15 cellular contexts compared by ENCODE assay signal in genomic region chr21:42006765-42007164, GRCh38. TPM values are rescaled to one million over a fixed set of nuclear protein-coding genes. Genes with fewer than 3 reads are reported as not detected.
A peak's percentile ranks its signal among the peaks of the same experiment; 100 is the strongest.
DNase-seq lines count a peak whose midpoint lies in the region; ATAC-seq and TF ChIP-seq lines count a peak whose summit lies in the region.
"Had no signal": no experiment of that assay in that cellular context is flagged by ENCODE, and none has a peak within 500 bp of the region (broad histone marks: within the 10 kb centered on the region; RNA-seq: fewer than 3 reads in every experiment).

No MANE protein-coding gene starts in this region.

- no peak overlapping the region for H3K9ac ChIP-seq in Karpas-422 (ENCODE audit: low read length)
- H3K9ac ChIP-seq: BLaER1 treated with 17β-estradiol and CSF1 and Interleukin-3, amounts not matched to agents 10 nM and 100 nM had no signal

- ATAC-seq in activated T-cell treated with anti-CD3 and anti-CD28 coated beads, Interleukin-2, amount 50 U/mL, for 4 hours = no peak
- no peak for ATAC-seq in activated naive CD8-positive, alpha-beta T cell treated with anti-CD3 and anti-CD28 coated beads, Interleukin-2, amount 50 U/mL, for 24 hours
- ATAC-seq in lower lobe of right lung (no peak), GM21786 (IDR thresholded peaks at IDR 0.05; ENCODE audit: unreplicated experiment) (no peak)
- no peak for ATAC-seq in naive thymus-derived CD8-positive, alpha-beta T cell

- no peaks in the 10 kb centered on the region for H3K27me3 Mint-ChIP-seq in activated T-cell treated with anti-CD3 and anti-CD28 coated beads, Interleukin-2, amount 50 U/mL, for 24 hours
- no peaks in the 10 kb centered on the region for H3K27me3 Mint-ChIP-seq in activated T-cell treated with anti-CD3 and anti-CD28 coated beads, Interleukin-2, amount 50 U/mL, for 4 hours (ENCODE audit: low read depth)
- peaks cover 5% of the 10 kb centered on the region for H3K27me3 Mint-ChIP-seq in activated naive CD8-positive, alpha-beta T cell treated with anti-CD3 and anti-CD28 coated beads, Interleukin-2, amount 50 U/mL, for 24 hours
- H3K27me3 Mint-ChIP-seq in nephron progenitor cell (ENCODE audit: low read depth, poor library complexity) = peaks cover 7% of the 10 kb centered on the region
- peaks cover 0 to 4% (median 0%) of the 10 kb centered on the region in 5 donors for H3K27me3 Mint-ChIP-seq in naive thymus-derived CD8-positive, alpha-beta T cell

- peak overlapping the region; percentile 55 for H3K27ac Mint-ChIP-seq in activated T-cell treated with anti-CD3 and anti-CD28 coated beads, Interleukin-2, amount 50 U/mL, for 24 hours
- peak overlapping the region; percentile 7 for H3K27ac Mint-ChIP-seq in activated naive CD8-positive, alpha-beta T cell treated with anti-CD3 and anti-CD28 coated beads, Interleukin-2, amount 50 U/mL, for 24 hours
- H3K27ac Mint-ChIP-seq in nephron progenitor cell = peak overlapping the region; percentile 21
- no peak overlapping the region for H3K27ac Mint-ChIP-seq in naive thymus-derived CD8-positive, alpha-beta T cell

- no peak for DNase-seq in activated T-cell treated with anti-CD3 and anti-CD28 coated beads, Interleukin-2, amount 50 U/mL, for 24 hours
- no peak for DNase-seq in activated T-cell treated with anti-CD3 and anti-CD28 coated beads, Interleukin-2, amount 50 U/mL, for 4 hours
- DNase-seq in Karpas-422 = no peak
- DNase-seq in activated naive CD8-positive, alpha-beta T cell treated with anti-CD3 and anti-CD28 coated beads, Interleukin-2, amount 50 U/mL, for 24 hours = no peak
- DNase-seq in nephron progenitor cell = no peak
- no peak for DNase-seq in lower lobe of right lung
- DNase-seq in naive thymus-derived CD8-positive, alpha-beta T cell = no peak
- DNase-seq: 8988T, HCEC 1CT, MV-4-11, NCI-H1436, NCI-H2029 treated with DMSO at 0.1 percent for 48 hours, NCI-H524 had no signal

- no peak for TF ChIP-seq CTCF in nephron progenitor cell (IDR thresholded peaks at IDR 0.05)
- no peak for TF ChIP-seq CTCF in lower lobe of right lung (IDR thresholded peaks at IDR 0.05)

- H3K27me3 ChIP-seq in Karpas-422 (ENCODE audit: low read length) (no peaks in the 10 kb centered on the region), lower lobe of right lung (ENCODE audit: low read depth) (no peaks in the 10 kb centered on the region)

- H3K4me1 ChIP-seq in Karpas-422 (ENCODE audit: low read length) (peaks cover 42% of the 10 kb centered on the region), lower lobe of right lung (peaks cover 13% of the 10 kb centered on the region)

- H3K4me1 Mint-ChIP-seq in activated T-cell treated with anti-CD3 and anti-CD28 coated beads, Interleukin-2, amount 50 U/mL, for 24 hours (ENCODE audit: low read depth) = peaks cover 68% of the 10 kb centered on the region
- peaks cover 58% of the 10 kb centered on the region for H3K4me1 Mint-ChIP-seq in activated T-cell treated with anti-CD3 and anti-CD28 coated beads, Interleukin-2, amount 50 U/mL, for 4 hours (ENCODE audit: low read depth)
- peaks cover 77% of the 10 kb centered on the region for H3K4me1 Mint-ChIP-seq in activated naive CD8-positive, alpha-beta T cell treated with anti-CD3 and anti-CD28 coated beads, Interleukin-2, amount 50 U/mL, for 24 hours
- peaks cover 22% of the 10 kb centered on the region for H3K4me1 Mint-ChIP-seq in nephron progenitor cell
- H3K4me1 Mint-ChIP-seq in naive thymus-derived CD8-positive, alpha-beta T cell = peaks cover 30 to 48% (median 44%) of the 10 kb centered on the region in 4 donors

- H3K4me2 ChIP-seq in Karpas-422 (ENCODE audit: low read depth, low read length, poor library complexity, severe bottlenecking) = peak overlapping the region; percentile 71

- H2AFZ ChIP-seq in Karpas-422 (ENCODE audit: low read length) = no peak overlapping the region

- H3K4me3 ChIP-seq in Karpas-422 (ENCODE audit: low read length) (peak overlapping the region; percentile 48), lower lobe of right lung (no peak overlapping the region)
- H3K4me3 ChIP-seq: BLaER1 treated with 17β-estradiol and CSF1 and Interleukin-3, amounts not matched to agents 10 nM and 100 nM had no signal

- H3K27ac ChIP-seq in Karpas-422 (ENCODE audit: low read length) (no peak overlapping the region; the same call in 1 of the 2 replicates), lower lobe of right lung (no peak overlapping the region)
- H3K27ac ChIP-seq: BLaER1 treated with 17β-estradiol and CSF1 and Interleukin-3, amounts not matched to agents 10 nM and 100 nM had no signal

- no peaks in the 10 kb centered on the region for H3K9me3 Mint-ChIP-seq in activated T-cell treated with anti-CD3 and anti-CD28 coated beads, Interleukin-2, amount 50 U/mL, for 24 hours
- no peaks in the 10 kb centered on the region for H3K9me3 Mint-ChIP-seq in activated T-cell treated with anti-CD3 and anti-CD28 coated beads, Interleukin-2, amount 50 U/mL, for 4 hours
- H3K9me3 Mint-ChIP-seq in activated naive CD8-positive, alpha-beta T cell treated with anti-CD3 and anti-CD28 coated beads, Interleukin-2, amount 50 U/mL, for 24 hours = no peaks in the 10 kb centered on the region
- H3K9me3 Mint-ChIP-seq in nephron progenitor cell = no peaks in the 10 kb centered on the region
- H3K9me3 Mint-ChIP-seq in naive thymus-derived CD8-positive, alpha-beta T cell = peaks cover 0 to 1% (median 0%) of the 10 kb centered on the region in 9 donors

- H3K9me3 ChIP-seq in Karpas-422 (ENCODE audit: low read length) (no peaks in the 10 kb centered on the region), lower lobe of right lung (no peaks in the 10 kb centered on the region)
- H3K9me3 ChIP-seq: BLaER1 treated with 17β-estradiol and CSF1 and Interleukin-3, amounts not matched to agents 10 nM and 100 nM had no signal

- H3K9me2 ChIP-seq in Karpas-422 (replicated peaks; ENCODE audit: insufficient read depth, low read length) = no peaks in the 10 kb centered on the region

- POLR2A ChIA-PET in naive thymus-derived CD8-positive, alpha-beta T cell (lab: Charles Lee) = interaction anchor here (2.1 to 8.0 kb wide), 2 partner anchors 55 to 101 kb away, joined by 5 to 209 read pairs; no protein-coding TSS in a partner anchor

- H3K79me2 ChIP-seq in Karpas-422 (ENCODE audit: low read length) = no peaks in the 10 kb centered on the region

- no peaks in the 10 kb centered on the region for H3K36me3 ChIP-seq in Karpas-422 (ENCODE audit: insufficient read depth, low read length)
- H3K36me3 ChIP-seq in lower lobe of right lung = no peaks in the 10 kb centered on the region

- H4K20me1 ChIP-seq in Karpas-422 (ENCODE audit: insufficient read depth, low read depth, low read length) = no peaks in the 10 kb centered on the region

- peaks cover 69% of the 10 kb centered on the region for H3K36me3 Mint-ChIP-seq in activated T-cell treated with anti-CD3 and anti-CD28 coated beads, Interleukin-2, amount 50 U/mL, for 24 hours (ENCODE audit: low read depth)
- peaks cover 27% of the 10 kb centered on the region for H3K36me3 Mint-ChIP-seq in activated T-cell treated with anti-CD3 and anti-CD28 coated beads, Interleukin-2, amount 50 U/mL, for 4 hours (ENCODE audit: insufficient read depth)
- peaks cover 46% of the 10 kb centered on the region for H3K36me3 Mint-ChIP-seq in activated naive CD8-positive, alpha-beta T cell treated with anti-CD3 and anti-CD28 coated beads, Interleukin-2, amount 50 U/mL, for 24 hours (ENCODE audit: low read depth)
- H3K36me3 Mint-ChIP-seq in nephron progenitor cell (ENCODE audit: low read depth) = peaks cover 33% of the 10 kb centered on the region
- H3K36me3 Mint-ChIP-seq in naive thymus-derived CD8-positive, alpha-beta T cell = peaks cover 0 to 25% (median 4%) of the 10 kb centered on the region in 3 donors

- intact Hi-C loops in lower lobe of right lung (cut with DNase I) = no loop called here

- H3K4me3 Mint-ChIP-seq in activated T-cell treated with anti-CD3 and anti-CD28 coated beads, Interleukin-2, amount 50 U/mL, for 24 hours = no peak overlapping the region
- no peak overlapping the region for H3K4me3 Mint-ChIP-seq in activated T-cell treated with anti-CD3 and anti-CD28 coated beads, Interleukin-2, amount 50 U/mL, for 4 hours
- H3K4me3 Mint-ChIP-seq in activated naive CD8-positive, alpha-beta T cell treated with anti-CD3 and anti-CD28 coated beads, Interleukin-2, amount 50 U/mL, for 24 hours = no peak overlapping the region
- H3K4me3 Mint-ChIP-seq in nephron progenitor cell = no peak overlapping the region
- no peak overlapping the region for H3K4me3 Mint-ChIP-seq in naive thymus-derived CD8-positive, alpha-beta T cell

RNA-seq across cellular contexts. Expression of gene ZBTB21, which starts 3.4 kb away (rescaled TPM):
- 10 to 100 TPM; 25.6 to 33.7 (median 27.2) TPM for total RNA-seq in activated T-cell treated with anti-CD3 and anti-CD28 coated beads, Interleukin-2, amount 50 U/mL, for 4 hours
- total RNA-seq in Karpas-422 (2014; rRNA removed; shearing (Covaris generic); ENCODE audit: low replicate concordance) = 1.2 and 2.8 TPM in 2 replicates
- total RNA-seq in lower lobe of right lung = 15.6 TPM
- 10 to 100 TPM; 29.4 to 33.3 TPM for total RNA-seq in naive thymus-derived CD8-positive, alpha-beta T cell
- polyA plus RNA-seq in naive thymus-derived CD8-positive, alpha-beta T cell = 1 to 10 TPM; 4.2 to 6.3 (median 4.7) TPM

RNA-seq across cellular contexts. Expression of gene C2CD2, which starts 52.9 kb away (rescaled TPM):
- 1 to 10 TPM; 1.6 to 7.4 (median 4.3) TPM for total RNA-seq in activated T-cell treated with anti-CD3 and anti-CD28 coated beads, Interleukin-2, amount 50 U/mL, for 4 hours
- total RNA-seq in Karpas-422 (2014; rRNA removed; shearing (Covaris generic); ENCODE audit: low replicate concordance) = 0.07 TPM in 1 of 2 replicates, not detected in the other
- 23.8 TPM for total RNA-seq in lower lobe of right lung
- 10 to 100 TPM; 13.0 to 14.6 TPM for total RNA-seq in naive thymus-derived CD8-positive, alpha-beta T cell
- 1 to 10 TPM; 2.4 to 3.7 (median 2.8) TPM for polyA plus RNA-seq in naive thymus-derived CD8-positive, alpha-beta T cell

Comparison
In these comparisons a context has a peak if more than half of its experiments do, and no peak if none do; other contexts are left out.
1. H3K27ac Mint-ChIP-seq: peak in activated T-cell treated with anti-CD3 and anti-CD28 coated beads, Interleukin-2, amount 50 U/mL, for 24 hours (single experiment), activated naive CD8-positive, alpha-beta T cell treated with anti-CD3 and anti-CD28 coated beads, Interleukin-2, amount 50 U/mL, for 24 hours (single experiment) and nephron progenitor cell (single experiment); none in naive thymus-derived CD8-positive, alpha-beta T cell (0 of 10).